ENCODE assay signal across 1 cellular context in the genomic region with DNA sequence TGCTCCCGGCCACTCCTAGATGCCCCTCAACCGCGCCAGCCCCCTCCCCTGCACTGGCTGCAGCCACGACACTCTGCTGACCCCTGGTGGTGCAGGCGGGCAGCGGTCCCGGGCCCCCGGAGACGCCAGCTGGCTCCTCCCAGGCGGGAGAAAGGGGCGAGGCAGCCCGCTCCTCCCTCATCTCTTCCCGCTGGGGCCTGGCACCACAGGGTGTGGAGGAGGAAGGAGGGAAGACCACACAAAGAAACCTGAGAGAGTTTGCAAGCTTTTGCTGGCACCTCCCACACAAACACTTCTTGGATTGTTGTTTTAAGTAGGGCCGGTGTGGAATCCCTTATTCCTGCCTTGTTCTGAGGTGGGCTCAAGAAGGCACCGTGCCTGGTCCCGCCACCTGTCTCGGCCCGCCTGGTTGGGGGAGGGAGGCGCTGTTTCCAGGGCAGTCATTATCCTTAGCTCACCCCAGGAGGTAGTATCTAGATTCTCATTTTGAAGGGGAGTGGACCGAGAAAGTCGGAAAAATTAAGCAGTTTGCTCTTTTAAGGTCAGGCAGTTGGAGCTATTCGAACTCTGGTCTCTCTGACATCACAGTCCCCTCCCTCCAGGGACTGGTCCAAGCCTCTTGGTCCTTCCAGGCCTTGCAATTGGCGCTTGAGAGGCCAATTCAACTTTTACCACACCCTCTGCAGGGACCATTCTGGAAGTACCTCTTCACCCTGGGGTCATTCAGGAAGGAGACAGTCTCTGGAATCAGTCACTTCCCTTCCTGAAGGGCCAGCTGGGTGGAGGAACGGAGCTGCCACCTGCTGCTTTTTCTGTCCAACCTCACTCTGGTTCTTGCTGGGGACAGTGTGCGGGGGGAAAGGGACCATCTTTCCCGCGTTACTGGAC.
TF ChIP-seq lines count a peak whose summit lies in the region.

No MANE protein-coding gene starts in this region.

TF ChIP-seq in H1, 55 proteins besides CTCF, POLR2A, EP300 and RAD21 (continued from another document):
- no peak for TF ChIP-seq ATF3 (IDR thresholded peaks at IDR 0.05; ENCODE audit: insufficient read depth, low read depth, low read length)
